In the genomic region with DNA sequence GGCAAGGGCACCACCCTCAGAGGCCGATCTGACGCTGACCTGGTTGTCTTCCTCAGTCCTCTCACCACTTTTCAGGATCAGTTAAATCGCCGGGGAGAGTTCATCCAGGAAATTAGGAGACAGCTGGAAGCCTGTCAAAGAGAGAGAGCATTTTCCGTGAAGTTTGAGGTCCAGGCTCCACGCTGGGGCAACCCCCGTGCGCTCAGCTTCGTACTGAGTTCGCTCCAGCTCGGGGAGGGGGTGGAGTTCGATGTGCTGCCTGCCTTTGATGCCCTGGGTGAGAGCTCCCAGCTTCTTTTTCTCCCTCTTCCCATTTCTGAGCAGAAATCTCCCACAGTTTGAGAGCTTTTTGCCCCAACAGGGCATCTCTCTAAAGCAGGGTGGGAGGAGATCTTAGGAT, we compare ENCODE assay signal across 10 cellular contexts. TPM values are rescaled to one million over a fixed set of nuclear protein-coding genes. Genes with fewer than 3 reads are reported as not detected.
DNase-seq lines count a peak whose midpoint lies in the region; ATAC-seq and TF ChIP-seq lines count a peak whose summit lies in the region.
"Had no signal": no experiment of that assay in that cellular context is flagged by ENCODE, and none has a peak within 500 bp of the region (broad histone marks: within the 10 kb centered on the region; RNA-seq: fewer than 3 reads in every experiment).

No MANE protein-coding gene starts in this region.

- ATAC-seq in GM19397 (IDR thresholded peaks at IDR 0.05; ENCODE audit: unreplicated experiment) = no peak
- ATAC-seq in GM21528 (IDR thresholded peaks at IDR 0.05; ENCODE audit: low FRiP score, unreplicated experiment) = no peak

- H3K4me3 Mint-ChIP-seq in CD14-positive monocyte = peak overlapping the region; percentile 96 to 98
- H3K4me3 Mint-ChIP-seq: nephron had no signal

- H3K27me3 ChIP-seq in Peyer's patch (no peaks in the 10 kb centered on the region), parathyroid adenoma (ENCODE audit: control insufficient read depth, insufficient read depth, low read length) (no peaks in the 10 kb centered on the region)

- H3K79me2 ChIP-seq in parathyroid adenoma = no peaks in the 10 kb centered on the region

- H3K36me3 Mint-ChIP-seq in CD14-positive monocyte = peaks cover 53% of the 10 kb centered on the region in 2 donors

- intact Hi-C loops in CD14-positive monocyte (cut with micrococcal nuclease) = loop anchor here (5.0 to 10.0 kb wide), 3 partner anchors 69 to 276 kb away; partner anchors contain the start of genes DDX54 (in 1 of the 2), OAS2 (in 1 of the 2) and RITA1 (in 1 of the 2)

- peaks cover 17 to 28% (median 22%) of the 10 kb centered on the region in 7 donors for H3K9me3 Mint-ChIP-seq in CD14-positive monocyte

- peak overlapping the region; percentile 67 to 99 (median 77) for H3K27ac Mint-ChIP-seq in CD14-positive monocyte

- peaks cover 69% of the 10 kb centered on the region for H3K4me1 Mint-ChIP-seq in CD14-positive monocyte

- no peak overlapping the region for H3K4me2 ChIP-seq in parathyroid adenoma (ENCODE audit: low read length)

- H3K4me3 ChIP-seq in Peyer's patch (peak overlapping the region in 3 of 4 donors; percentile 40 to 69 (median 56)), parathyroid adenoma (ENCODE audit: low read depth, low read length) (no peak overlapping the region)

- H3K9ac ChIP-seq in parathyroid adenoma = no peak overlapping the region

- H3K27me3 Mint-ChIP-seq in CD14-positive monocyte (ENCODE audit: low read depth in 3 of 3) = peaks cover 0 to 4% (median 1%) of the 10 kb centered on the region in 3 donors

- TF ChIP-seq POLR2A in Peyer's patch (IDR thresholded peaks at IDR 0.05) = no peak

- H3K9me3 ChIP-seq in Peyer's patch (no peaks in the 10 kb centered on the region), parathyroid adenoma (ENCODE audit: control insufficient read depth, low read length) (no peaks in the 10 kb centered on the region)

- peak overlapping the region; percentile 39 for H2AFZ ChIP-seq in parathyroid adenoma

- peaks cover 0 to 18% (median 0%) of the 10 kb centered on the region in 3 donors for H3K36me3 ChIP-seq in Peyer's patch
- H3K36me3 ChIP-seq in parathyroid adenoma (ENCODE audit: control insufficient read depth, insufficient read depth, low read length) = no peaks in the 10 kb centered on the region

- DNase-seq in CD14-positive monocyte (ENCODE audit: low spot score) = no peak
- DNase-seq in Peyer's patch = no peak
- DNase-seq in central memory CD4-positive, alpha-beta T cell = peak; percentile 7
- DNase-seq in AG08396 (ENCODE audit: low spot score) = no peak
- DNase-seq in NCI-H1092 treated with DMSO at 0.1 percent for 48 hours (lab: John Stamatoyannopoulos, UW) = no peak

- H3K27ac ChIP-seq in Peyer's patch (peak overlapping the region in 3 of 4 donors; percentile 22 to 84 (median 82)), parathyroid adenoma (no peak overlapping the region)
- H3K27ac ChIP-seq: C4-2B had no signal

- TF ChIP-seq CTCF in CD14-positive monocyte (IDR thresholded peaks at IDR 0.05) = no peak
- TF ChIP-seq CTCF in Peyer's patch (IDR thresholded peaks at IDR 0.05) = no peak
- no peak for TF ChIP-seq CTCF in parathyroid adenoma (IDR thresholded peaks at IDR 0.05)

- H3K4me1 ChIP-seq in Peyer's patch (peaks cover 0 to 44% (median 5%) of the 10 kb centered on the region in 4 donors), parathyroid adenoma (peaks cover 19% of the 10 kb centered on the region)

RNA-seq across cellular contexts. Expression of gene OAS1, which starts 1.8 kb away (rescaled TPM):
- polyA plus RNA-seq in CD14-positive monocyte = 100 to 1,000 TPM; 237 TPM
- total RNA-seq in Peyer's patch = 10 to 100 TPM; 33.9 to 73.1 (median 63.5) TPM

RNA-seq across cellular contexts. Expression of gene OAS3, which starts 29.7 kb away (rescaled TPM):
- polyA plus RNA-seq in CD14-positive monocyte = 10 to 100 TPM; 22.0 to 41.9 TPM
- total RNA-seq in Peyer's patch = 10 to 100 TPM in 3 of 4 donors, 1 to 10 TPM in 1; 7.1 to 53.6 (median 16.7) TPM
